ENCODE assay signal across 6 cellular contexts in the genomic region with DNA sequence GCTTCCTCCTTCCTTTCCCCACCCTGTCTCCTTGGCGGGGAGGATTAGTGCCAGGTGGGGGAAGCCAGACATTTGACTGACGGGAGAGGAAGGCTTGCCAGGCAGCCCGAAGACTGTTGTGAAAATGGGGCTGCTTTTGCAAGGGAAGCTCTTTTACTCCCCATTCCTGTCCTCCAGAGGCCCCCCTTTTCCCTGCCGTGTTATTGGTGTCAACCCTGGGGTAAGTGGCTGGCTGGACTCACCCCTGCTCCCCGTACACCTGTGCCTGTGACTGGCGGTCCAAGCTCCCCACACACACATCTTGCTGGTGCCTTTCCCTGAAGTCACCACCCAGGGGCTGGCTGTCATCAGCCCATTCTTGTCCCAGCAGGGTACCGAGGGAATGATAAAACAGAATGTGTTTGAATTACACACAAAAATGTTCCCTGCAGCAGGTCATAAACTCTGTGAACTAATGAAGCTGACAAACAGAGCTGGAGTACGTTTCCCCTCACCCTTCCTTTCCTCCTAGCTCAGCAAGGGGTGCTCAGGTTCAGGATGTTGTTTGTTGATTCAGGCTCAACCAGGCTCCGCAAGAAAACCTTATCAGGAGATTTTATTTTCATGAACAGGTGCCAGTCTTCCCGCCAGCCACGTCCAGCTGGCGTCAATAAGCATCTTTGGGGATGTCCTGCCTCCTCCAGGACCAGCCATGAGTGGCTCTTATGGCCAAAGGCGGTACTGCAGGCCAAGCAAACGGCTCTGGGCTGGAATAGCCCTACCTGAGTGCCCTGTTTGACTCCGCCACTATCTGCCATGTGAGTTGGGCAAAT. TPM values are rescaled to one million over a fixed set of nuclear protein-coding genes. Genes with fewer than 3 reads are reported as not detected.
DNase-seq lines count a peak whose midpoint lies in the region; ATAC-seq and TF ChIP-seq lines count a peak whose summit lies in the region.

No MANE protein-coding gene starts in this region.

- H3K36me3 ChIP-seq in esophagus squamous epithelium: peaks cover 2 to 24% (median 4%) of the 10 kb centered on the region in 3 donors
- H3K36me3 ChIP-seq in upper lobe of right lung: peaks cover 10% of the 10 kb centered on the region

- TF ChIP-seq CTCF in esophagus squamous epithelium (IDR thresholded peaks at IDR 0.05): peak; percentile 64 to 88 (median 76)
- TF ChIP-seq CTCF in upper lobe of right lung (IDR thresholded peaks at IDR 0.05): peak; percentile 85

- no peak overlapping the region for H3K4me3 ChIP-seq in esophagus squamous epithelium
- no peak overlapping the region for H3K4me3 ChIP-seq in upper lobe of right lung

- WGBS in esophagus squamous epithelium, 2 donors: 57 to 68% methylated on average over 13 to 15 of the region's 15 CpGs

- H3K27me3 ChIP-seq in esophagus squamous epithelium: no peaks in the 10 kb centered on the region
- H3K27me3 ChIP-seq in upper lobe of right lung: no peaks in the 10 kb centered on the region

- H3K9me3 ChIP-seq in esophagus squamous epithelium (no peaks in the 10 kb centered on the region), upper lobe of right lung (no peaks in the 10 kb centered on the region)

- no peak for TF ChIP-seq POLR2A in esophagus squamous epithelium (IDR thresholded peaks at IDR 0.05)

- H3K27ac ChIP-seq in esophagus squamous epithelium: no peak overlapping the region
- H3K27ac ChIP-seq in upper lobe of right lung: peak overlapping the region; percentile 24

- ATAC-seq in upper lobe of right lung (peak; percentile 77), HG03108 (IDR thresholded peaks at IDR 0.05; ENCODE audit: unreplicated experiment) (no peak)

- DNase-seq in activated T-cell treated with anti-CD3 and anti-CD28 coated beads, Interleukin-2, amount 50 U/mL, for 1 hour: peak; percentile 39
- DNase-seq in activated T-cell treated with anti-CD3 and anti-CD28 coated beads for 4 hours (no peak), NCI-H82 (lab: John Stamatoyannopoulos, UW) (peak; percentile 92), esophagus squamous epithelium (lab: John Stamatoyannopoulos, UW) (no peak), upper lobe of right lung (peak; percentile 83)

- intact Hi-C loops in esophagus squamous epithelium (cut with DNase I): loop anchor here (10.0 kb wide), 1 partner anchor 141 kb away; no protein-coding TSS in a partner anchor
- intact Hi-C loops in upper lobe of right lung (cut with DNase I): no loop called here

- H3K4me1 ChIP-seq in esophagus squamous epithelium (peaks cover 7 to 16% (median 10%) of the 10 kb centered on the region in 3 donors), upper lobe of right lung (peaks cover 18% of the 10 kb centered on the region)

RNA-seq across cellular contexts. Expression of a gene that starts 4.3 kb away (rescaled TPM):
- total RNA-seq in esophagus squamous epithelium (1 to 10 TPM; 4.0 to 9.1 (median 5.3) TPM), upper lobe of right lung (18.0 TPM)

RNA-seq across cellular contexts. Expression of a gene that starts 17.7 kb away (rescaled TPM):
- 10 to 100 TPM; 13.4 to 22.9 (median 17.4) TPM for total RNA-seq in esophagus squamous epithelium
- 40.5 TPM for total RNA-seq in upper lobe of right lung

RNA-seq across cellular contexts. Expression of a gene that starts 26.1 kb away (rescaled TPM):
- total RNA-seq in esophagus squamous epithelium (10 to 100 TPM; 81.7 to 97.5 (median 88.4) TPM), upper lobe of right lung (35.8 TPM)

RNA-seq across cellular contexts. Expression of a gene that starts 48.8 kb away (rescaled TPM):
- total RNA-seq in esophagus squamous epithelium (100 to 1,000 TPM in 3 of 4 donors, 10 to 100 TPM in 1; 82.2 to 249 (median 196) TPM), upper lobe of right lung (47.8 TPM)

RNA-seq across cellular contexts. Expression of a gene that starts 58.5 kb away (rescaled TPM):
- 10 to 100 TPM; 11.5 to 17.6 (median 14.2) TPM for total RNA-seq in esophagus squamous epithelium
- 25.3 TPM for total RNA-seq in upper lobe of right lung

Comparison
In these comparisons a context has a peak if more than half of its experiments do, and no peak if none do; other contexts are left out.
1. DNase-seq: peak in activated T-cell treated with anti-CD3 and anti-CD28 coated beads, Interleukin-2, amount 50 U/mL, for 1 hour (single experiment), NCI-H82 (single experiment) and upper lobe of right lung (single experiment); none in activated T-cell treated with anti-CD3 and anti-CD28 coated beads for 4 hours (single experiment) and esophagus squamous epithelium (single experiment).